In the genomic region with DNA sequence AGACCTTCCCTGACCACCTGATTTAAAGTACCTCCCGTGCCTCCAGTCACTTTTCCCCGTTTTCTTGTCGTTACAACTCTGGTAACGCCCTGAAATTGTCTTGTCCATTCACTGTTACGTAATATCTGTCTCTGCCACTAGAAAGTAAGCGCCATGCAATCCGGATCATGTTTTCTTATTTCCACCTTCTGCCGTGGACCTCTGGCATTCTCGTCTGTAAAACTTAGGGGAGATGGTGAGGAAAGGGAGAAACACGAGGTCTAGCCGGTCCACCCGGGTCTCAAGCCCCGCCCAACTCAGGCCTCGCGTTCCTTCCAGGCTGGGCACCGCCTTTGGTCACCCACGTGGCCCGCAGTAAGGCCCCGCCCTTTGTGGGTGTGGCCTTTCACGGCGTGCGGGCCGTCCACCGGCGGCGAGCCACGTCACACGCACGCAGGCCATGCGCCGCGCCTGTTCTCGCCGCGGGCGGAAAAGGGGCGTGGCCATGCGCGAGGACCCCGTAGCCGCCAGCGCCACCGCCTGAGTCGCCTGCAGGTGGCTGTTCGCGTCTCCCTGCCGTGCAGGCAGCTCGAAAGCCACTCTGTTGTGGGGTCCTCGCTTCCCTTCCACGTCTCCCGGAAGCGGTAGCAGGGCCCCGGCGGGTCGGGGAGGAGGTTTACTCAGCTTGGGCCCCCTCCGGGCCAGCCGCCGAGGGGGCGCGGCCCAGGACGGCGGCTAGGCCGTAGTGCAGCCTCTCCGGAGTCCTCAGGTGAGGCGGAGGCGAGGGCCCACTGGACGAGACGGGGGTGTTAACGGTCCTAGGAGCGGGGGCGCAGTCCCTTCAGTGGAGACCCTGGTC, we compare ENCODE assay signal across 1 cellular context.
TF ChIP-seq lines count a peak whose summit lies in the region.

A gene with protein sequence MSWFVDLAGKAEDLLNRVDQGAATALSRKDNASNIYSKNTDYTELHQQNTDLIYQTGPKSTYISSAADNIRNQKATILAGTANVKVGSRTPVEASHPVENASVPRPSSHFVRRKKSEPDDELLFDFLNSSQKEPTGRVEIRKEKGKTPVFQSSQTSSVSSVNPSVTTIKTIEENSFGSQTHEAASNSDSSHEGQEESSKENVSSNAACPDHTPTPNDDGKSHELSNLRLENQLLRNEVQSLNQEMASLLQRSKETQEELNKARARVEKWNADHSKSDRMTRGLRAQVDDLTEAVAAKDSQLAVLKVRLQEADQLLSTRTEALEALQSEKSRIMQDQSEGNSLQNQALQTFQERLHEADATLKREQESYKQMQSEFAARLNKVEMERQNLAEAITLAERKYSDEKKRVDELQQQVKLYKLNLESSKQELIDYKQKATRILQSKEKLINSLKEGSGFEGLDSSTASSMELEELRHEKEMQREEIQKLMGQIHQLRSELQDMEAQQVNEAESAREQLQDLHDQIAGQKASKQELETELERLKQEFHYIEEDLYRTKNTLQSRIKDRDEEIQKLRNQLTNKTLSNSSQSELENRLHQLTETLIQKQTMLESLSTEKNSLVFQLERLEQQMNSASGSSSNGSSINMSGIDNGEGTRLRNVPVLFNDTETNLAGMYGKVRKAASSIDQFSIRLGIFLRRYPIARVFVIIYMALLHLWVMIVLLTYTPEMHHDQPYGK (plus strand): TSS at position 597 of the 838 bp plus-strand sequence. CDS start 3,133 bp downstream, outside the sequence.

TF ChIP-seq in HepG2, 621 proteins besides CTCF, POLR2A, EP300 and RAD21 (continued from another document and continues in another):
- TF ChIP-seq, protein P1, sequence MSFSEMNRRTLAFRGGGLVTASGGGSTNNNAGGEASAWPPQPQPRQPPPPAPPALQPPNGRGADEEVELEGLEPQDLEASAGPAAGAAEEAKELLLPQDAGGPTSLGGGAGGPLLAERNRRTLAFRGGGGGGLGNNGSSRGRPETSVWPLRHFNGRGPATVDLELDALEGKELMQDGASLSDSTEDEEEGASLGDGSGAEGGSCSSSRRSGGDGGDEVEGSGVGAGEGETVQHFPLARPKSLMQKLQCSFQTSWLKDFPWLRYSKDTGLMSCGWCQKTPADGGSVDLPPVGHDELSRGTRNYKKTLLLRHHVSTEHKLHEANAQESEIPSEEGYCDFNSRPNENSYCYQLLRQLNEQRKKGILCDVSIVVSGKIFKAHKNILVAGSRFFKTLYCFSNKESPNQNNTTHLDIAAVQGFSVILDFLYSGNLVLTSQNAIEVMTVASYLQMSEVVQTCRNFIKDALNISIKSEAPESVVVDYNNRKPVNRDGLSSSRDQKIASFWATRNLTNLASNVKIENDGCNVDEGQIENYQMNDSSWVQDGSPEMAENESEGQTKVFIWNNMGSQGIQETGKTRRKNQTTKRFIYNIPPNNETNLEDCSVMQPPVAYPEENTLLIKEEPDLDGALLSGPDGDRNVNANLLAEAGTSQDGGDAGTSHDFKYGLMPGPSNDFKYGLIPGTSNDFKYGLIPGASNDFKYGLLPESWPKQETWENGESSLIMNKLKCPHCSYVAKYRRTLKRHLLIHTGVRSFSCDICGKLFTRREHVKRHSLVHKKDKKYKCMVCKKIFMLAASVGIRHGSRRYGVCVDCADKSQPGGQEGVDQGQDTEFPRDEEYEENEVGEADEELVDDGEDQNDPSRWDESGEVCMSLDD (CRISPR knock-in tag; IDR thresholded peaks at IDR 0.05; ENCODE audit: borderline replicate concordance) = 0 out of 2 replicates have a peak, but pooled peaks have one; percentile 31
- TF ChIP-seq HOXA7 (CRISPR knock-in tag; IDR thresholded peaks at IDR 0.05) (no peak), NFKBIZ (CRISPR knock-in tag; IDR thresholded peaks at IDR 0.05) (no peak), FIP1L1 (IDR thresholded peaks at IDR 0.05; ENCODE audit: borderline replicate concordance, insufficient read depth, low read depth, low read length) (peak; percentile 77; the same call in 1 of the 2 replicates), RFX5 (IDR thresholded peaks at IDR 0.05; ENCODE audit: low read depth, low read length) (no peak), ATF7 (IDR thresholded peaks at IDR 0.05) (no peak), ATF7 (CRISPR knock-in tag; IDR thresholded peaks at IDR 0.05) (no peak), ZNF264 (CRISPR knock-in tag; IDR thresholded peaks at IDR 0.05) (peak; percentile 79; the same call in 1 of the 2 replicates), MZF1 (CRISPR knock-in tag; IDR thresholded peaks at IDR 0.05; ENCODE audit: borderline replicate concordance) (no peak), IRX3 (CRISPR knock-in tag; IDR thresholded peaks at IDR 0.05; ENCODE audit: borderline replicate concordance, low read depth) (no peak), ZFP41 (CRISPR knock-in tag; IDR thresholded peaks at IDR 0.05; ENCODE audit: borderline replicate concordance) (peak; percentile 49), TARDBP (CRISPR knock-in tag; IDR thresholded peaks at IDR 0.05) (peak; percentile 87), PRPF4 (IDR thresholded peaks at IDR 0.05; ENCODE audit: low read depth, low read length, poor library complexity, severe bottlenecking) (no peak), REPIN1 (CRISPR knock-in tag; IDR thresholded peaks at IDR 0.05; ENCODE audit: borderline replicate concordance, low read depth) (peak; percentile 95), U2AF1 (optimal IDR thresholded peaks at IDR 0.05; ENCODE audit: low read depth, low read length) (no peak), ZNF180 (CRISPR knock-in tag; IDR thresholded peaks at IDR 0.05; ENCODE audit: borderline replicate concordance, low read depth) (no peak), ZNF251 (CRISPR knock-in tag; IDR thresholded peaks at IDR 0.05) (no peak), SPEN (CRISPR knock-in tag; IDR thresholded peaks at IDR 0.05; ENCODE audit: low read depth) (peak; percentile 98), ATAD3A (CRISPR knock-in tag; IDR thresholded peaks at IDR 0.05) (no peak), FOXK2 (IDR thresholded peaks at IDR 0.05) (no peak), ZNF431 (CRISPR knock-in tag; IDR thresholded peaks at IDR 0.05; ENCODE audit: borderline replicate concordance, low read depth) (no peak; the same call in 1 of the 2 replicates), ZNF570 (CRISPR knock-in tag; IDR thresholded peaks at IDR 0.05; ENCODE audit: borderline replicate concordance) (no peak), ZNF891 (CRISPR knock-in tag; IDR thresholded peaks at IDR 0.05) (0 out of 2 replicates have a peak, but pooled peaks have one; percentile 39)
- TF ChIP-seq, protein P2, sequence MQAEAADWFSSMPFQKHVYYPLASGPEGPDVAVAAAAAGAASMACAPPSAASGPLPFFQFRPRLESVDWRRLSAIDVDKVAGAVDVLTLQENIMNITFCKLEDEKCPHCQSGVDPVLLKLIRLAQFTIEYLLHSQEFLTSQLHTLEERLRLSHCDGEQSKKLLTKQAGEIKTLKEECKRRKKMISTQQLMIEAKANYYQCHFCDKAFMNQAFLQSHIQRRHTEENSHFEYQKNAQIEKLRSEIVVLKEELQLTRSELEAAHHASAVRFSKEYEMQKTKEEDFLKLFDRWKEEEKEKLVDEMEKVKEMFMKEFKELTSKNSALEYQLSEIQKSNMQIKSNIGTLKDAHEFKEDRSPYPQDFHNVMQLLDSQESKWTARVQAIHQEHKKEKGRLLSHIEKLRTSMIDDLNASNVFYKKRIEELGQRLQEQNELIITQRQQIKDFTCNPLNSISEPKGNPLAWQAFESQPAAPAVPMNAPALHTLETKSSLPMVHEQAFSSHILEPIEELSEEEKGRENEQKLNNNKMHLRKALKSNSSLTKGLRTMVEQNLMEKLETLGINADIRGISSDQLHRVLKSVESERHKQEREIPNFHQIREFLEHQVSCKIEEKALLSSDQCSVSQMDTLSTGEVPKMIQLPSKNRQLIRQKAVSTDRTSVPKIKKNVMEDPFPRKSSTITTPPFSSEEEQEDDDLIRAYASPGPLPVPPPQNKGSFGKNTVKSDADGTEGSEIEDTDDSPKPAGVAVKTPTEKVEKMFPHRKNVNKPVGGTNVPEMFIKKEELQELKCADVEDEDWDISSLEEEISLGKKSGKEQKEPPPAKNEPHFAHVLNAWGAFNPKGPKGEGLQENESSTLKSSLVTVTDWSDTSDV (CRISPR knock-in tag; IDR thresholded peaks at IDR 0.05) = peak; percentile 72; the same call in 1 of the 2 replicates
- TF ChIP-seq, protein P3, sequence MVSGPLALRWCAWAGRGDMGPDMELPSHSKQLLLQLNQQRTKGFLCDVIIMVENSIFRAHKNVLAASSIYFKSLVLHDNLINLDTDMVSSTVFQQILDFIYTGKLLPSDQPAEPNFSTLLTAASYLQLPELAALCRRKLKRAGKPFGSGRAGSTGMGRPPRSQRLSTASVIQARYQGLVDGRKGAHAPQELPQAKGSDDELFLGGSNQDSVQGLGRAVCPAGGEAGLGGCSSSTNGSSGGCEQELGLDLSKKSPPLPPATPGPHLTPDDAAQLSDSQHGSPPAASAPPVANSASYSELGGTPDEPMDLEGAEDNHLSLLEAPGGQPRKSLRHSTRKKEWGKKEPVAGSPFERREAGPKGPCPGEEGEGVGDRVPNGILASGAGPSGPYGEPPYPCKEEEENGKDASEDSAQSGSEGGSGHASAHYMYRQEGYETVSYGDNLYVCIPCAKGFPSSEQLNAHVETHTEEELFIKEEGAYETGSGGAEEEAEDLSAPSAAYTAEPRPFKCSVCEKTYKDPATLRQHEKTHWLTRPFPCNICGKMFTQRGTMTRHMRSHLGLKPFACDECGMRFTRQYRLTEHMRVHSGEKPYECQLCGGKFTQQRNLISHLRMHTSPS (CRISPR knock-in tag; IDR thresholded peaks at IDR 0.05; ENCODE audit: low read depth) = peak; percentile 58; the same call in 1 of the 2 replicates
- TF ChIP-seq, protein P4, sequence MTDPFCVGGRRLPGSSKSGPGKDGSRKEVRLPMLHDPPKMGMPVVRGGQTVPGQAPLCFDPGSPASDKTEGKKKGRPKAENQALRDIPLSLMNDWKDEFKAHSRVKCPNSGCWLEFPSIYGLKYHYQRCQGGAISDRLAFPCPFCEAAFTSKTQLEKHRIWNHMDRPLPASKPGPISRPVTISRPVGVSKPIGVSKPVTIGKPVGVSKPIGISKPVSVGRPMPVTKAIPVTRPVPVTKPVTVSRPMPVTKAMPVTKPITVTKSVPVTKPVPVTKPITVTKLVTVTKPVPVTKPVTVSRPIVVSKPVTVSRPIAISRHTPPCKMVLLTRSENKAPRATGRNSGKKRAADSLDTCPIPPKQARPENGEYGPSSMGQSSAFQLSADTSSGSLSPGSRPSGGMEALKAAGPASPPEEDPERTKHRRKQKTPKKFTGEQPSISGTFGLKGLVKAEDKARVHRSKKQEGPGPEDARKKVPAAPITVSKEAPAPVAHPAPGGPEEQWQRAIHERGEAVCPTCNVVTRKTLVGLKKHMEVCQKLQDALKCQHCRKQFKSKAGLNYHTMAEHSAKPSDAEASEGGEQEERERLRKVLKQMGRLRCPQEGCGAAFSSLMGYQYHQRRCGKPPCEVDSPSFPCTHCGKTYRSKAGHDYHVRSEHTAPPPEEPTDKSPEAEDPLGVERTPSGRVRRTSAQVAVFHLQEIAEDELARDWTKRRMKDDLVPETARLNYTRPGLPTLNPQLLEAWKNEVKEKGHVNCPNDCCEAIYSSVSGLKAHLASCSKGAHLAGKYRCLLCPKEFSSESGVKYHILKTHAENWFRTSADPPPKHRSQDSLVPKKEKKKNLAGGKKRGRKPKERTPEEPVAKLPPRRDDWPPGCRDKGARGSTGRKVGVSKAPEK (CRISPR knock-in tag; IDR thresholded peaks at IDR 0.05; ENCODE audit: borderline replicate concordance) = no peak
- TF ChIP-seq, protein P5, sequence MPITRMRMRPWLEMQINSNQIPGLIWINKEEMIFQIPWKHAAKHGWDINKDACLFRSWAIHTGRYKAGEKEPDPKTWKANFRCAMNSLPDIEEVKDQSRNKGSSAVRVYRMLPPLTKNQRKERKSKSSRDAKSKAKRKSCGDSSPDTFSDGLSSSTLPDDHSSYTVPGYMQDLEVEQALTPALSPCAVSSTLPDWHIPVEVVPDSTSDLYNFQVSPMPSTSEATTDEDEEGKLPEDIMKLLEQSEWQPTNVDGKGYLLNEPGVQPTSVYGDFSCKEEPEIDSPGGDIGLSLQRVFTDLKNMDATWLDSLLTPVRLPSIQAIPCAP (CRISPR knock-in tag; IDR thresholded peaks at IDR 0.05; ENCODE audit: low read depth) = no peak
- TF ChIP-seq, protein P6, sequence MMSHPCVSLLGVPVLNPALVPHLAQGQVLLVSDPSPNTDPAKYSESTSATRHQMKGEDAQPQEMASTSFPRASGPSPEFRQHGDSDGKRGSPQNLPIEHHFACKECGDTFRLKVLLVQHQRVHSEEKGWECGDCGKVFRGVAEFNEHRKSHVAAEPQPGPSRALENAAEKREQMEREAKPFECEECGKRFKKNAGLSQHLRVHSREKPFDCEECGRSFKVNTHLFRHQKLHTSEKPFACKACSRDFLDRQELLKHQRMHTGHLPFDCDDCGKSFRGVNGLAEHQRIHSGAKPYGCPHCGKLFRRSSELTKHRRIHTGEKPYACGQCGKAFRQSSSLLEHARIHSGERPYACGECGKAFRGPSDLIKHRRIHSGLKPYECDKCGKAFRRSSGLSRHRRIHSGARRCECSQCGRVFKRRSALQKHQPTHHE (CRISPR knock-in tag; IDR thresholded peaks at IDR 0.05; ENCODE audit: borderline replicate concordance) = peak; percentile 28; the same call in 1 of the 2 replicates
- TF ChIP-seq, protein P7, sequence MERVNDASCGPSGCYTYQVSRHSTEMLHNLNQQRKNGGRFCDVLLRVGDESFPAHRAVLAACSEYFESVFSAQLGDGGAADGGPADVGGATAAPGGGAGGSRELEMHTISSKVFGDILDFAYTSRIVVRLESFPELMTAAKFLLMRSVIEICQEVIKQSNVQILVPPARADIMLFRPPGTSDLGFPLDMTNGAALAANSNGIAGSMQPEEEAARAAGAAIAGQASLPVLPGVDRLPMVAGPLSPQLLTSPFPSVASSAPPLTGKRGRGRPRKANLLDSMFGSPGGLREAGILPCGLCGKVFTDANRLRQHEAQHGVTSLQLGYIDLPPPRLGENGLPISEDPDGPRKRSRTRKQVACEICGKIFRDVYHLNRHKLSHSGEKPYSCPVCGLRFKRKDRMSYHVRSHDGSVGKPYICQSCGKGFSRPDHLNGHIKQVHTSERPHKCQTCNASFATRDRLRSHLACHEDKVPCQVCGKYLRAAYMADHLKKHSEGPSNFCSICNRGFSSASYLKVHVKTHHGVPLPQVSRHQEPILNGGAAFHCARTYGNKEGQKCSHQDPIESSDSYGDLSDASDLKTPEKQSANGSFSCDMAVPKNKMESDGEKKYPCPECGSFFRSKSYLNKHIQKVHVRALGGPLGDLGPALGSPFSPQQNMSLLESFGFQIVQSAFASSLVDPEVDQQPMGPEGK (CRISPR knock-in tag; IDR thresholded peaks at IDR 0.05) = peak; percentile 98
- TF ChIP-seq, protein P8, sequence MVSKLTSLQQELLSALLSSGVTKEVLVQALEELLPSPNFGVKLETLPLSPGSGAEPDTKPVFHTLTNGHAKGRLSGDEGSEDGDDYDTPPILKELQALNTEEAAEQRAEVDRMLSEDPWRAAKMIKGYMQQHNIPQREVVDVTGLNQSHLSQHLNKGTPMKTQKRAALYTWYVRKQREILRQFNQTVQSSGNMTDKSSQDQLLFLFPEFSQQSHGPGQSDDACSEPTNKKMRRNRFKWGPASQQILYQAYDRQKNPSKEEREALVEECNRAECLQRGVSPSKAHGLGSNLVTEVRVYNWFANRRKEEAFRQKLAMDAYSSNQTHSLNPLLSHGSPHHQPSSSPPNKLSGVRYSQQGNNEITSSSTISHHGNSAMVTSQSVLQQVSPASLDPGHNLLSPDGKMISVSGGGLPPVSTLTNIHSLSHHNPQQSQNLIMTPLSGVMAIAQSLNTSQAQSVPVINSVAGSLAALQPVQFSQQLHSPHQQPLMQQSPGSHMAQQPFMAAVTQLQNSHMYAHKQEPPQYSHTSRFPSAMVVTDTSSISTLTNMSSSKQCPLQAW (CRISPR knock-in tag; IDR thresholded peaks at IDR 0.05) = peak; percentile 74
